Comparison of ENCODE assay signal across 10 cellular contexts in the genomic region with DNA sequence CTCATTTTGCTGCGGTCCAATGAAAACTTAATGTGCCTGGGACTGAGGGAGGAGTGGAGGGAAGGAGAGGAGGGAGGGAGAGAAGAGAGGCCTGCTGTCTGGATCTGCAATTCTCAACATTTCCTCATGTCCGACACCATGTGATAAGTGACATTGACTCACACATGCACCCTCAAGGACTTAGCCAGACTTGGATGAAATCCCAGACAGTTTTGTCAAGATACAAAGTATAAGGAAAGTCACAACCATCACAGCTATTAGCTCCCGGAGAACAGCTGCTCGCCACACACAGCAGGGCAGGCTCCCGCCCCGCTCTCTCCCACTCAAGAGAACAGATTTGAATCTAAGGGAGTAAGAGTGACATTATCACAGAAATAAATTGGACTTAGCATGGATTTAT. TPM values are rescaled to one million over a fixed set of nuclear protein-coding genes. Genes with fewer than 3 reads are reported as not detected.
DNase-seq lines count a peak whose midpoint lies in the region; ATAC-seq and TF ChIP-seq lines count a peak whose summit lies in the region.
"Had no signal": no experiment of that assay in that cellular context is flagged by ENCODE, and none has a peak within 500 bp of the region (broad histone marks: within the 10 kb centered on the region; RNA-seq: fewer than 3 reads in every experiment).

No MANE protein-coding gene starts in this region.

- H3K4me1 Mint-ChIP-seq in activated T-cell treated with anti-CD3 and anti-CD28 coated beads, Interleukin-2, amount 50 U/mL, for 24 hours (ENCODE audit: low read depth): peaks cover 15% of the 10 kb centered on the region

- in situ Hi-C loops in GM13976 (cut with MboI; ENCODE audit: low sequenced_read_pairs, unreplicated experiment): no loop called here

- no peak overlapping the region for H3K4me3 Mint-ChIP-seq in activated T-cell treated with anti-CD3 and anti-CD28 coated beads, Interleukin-2, amount 50 U/mL, for 24 hours

- no peak for TF ChIP-seq CTCF in GM13976 (IDR thresholded peaks at IDR 0.05; ENCODE audit: borderline replicate concordance, control extremely low read depth, extremely low read depth, insufficient read depth, missing control alignments)

- H3K27ac Mint-ChIP-seq in activated T-cell treated with anti-CD3 and anti-CD28 coated beads, Interleukin-2, amount 50 U/mL, for 24 hours: no peak overlapping the region

- peaks cover 4% of the 10 kb centered on the region for H3K36me3 Mint-ChIP-seq in activated T-cell treated with anti-CD3 and anti-CD28 coated beads, Interleukin-2, amount 50 U/mL, for 24 hours (ENCODE audit: low read depth)

- no peaks in the 10 kb centered on the region for H3K9me3 Mint-ChIP-seq in activated T-cell treated with anti-CD3 and anti-CD28 coated beads, Interleukin-2, amount 50 U/mL, for 24 hours

- H3K27me3 Mint-ChIP-seq in activated T-cell treated with anti-CD3 and anti-CD28 coated beads, Interleukin-2, amount 50 U/mL, for 24 hours: no peaks in the 10 kb centered on the region

- intact Hi-C loops in sciatic nerve (cut with DNase I): no loop called here

- DNase-seq in DMS 273 (lab: John Stamatoyannopoulos, UW; ENCODE audit: unreplicated experiment) (peak; percentile 72), RPMI7951 (ENCODE audit: low read depth) (peak; percentile 97), foreskin melanocyte (peak; percentile 97), sciatic nerve (ENCODE audit: low spot score) (no peak), NCI-H226 (no peak), GM13976 (ENCODE audit: low spot score) (no peak)
- DNase-seq in activated T-cell treated with anti-CD3 and anti-CD28 coated beads, Interleukin-2, amount 50 U/mL, for 24 hours: no peak
- DNase-seq: activated T-cell treated with anti-CD3 and anti-CD28 coated beads, Interleukin-2, amount 50 U/mL, for 48 hours; PC-9 had no signal

- ATAC-seq in sciatic nerve (peak; percentile 85), HG03139 (IDR thresholded peaks at IDR 0.05; ENCODE audit: unreplicated experiment) (no peak)

RNA-seq across cellular contexts. Expression of a gene that starts 5.5 kb away (rescaled TPM):
- total RNA-seq in RPMI7951 (2014; rRNA removed; shearing (Covaris generic)): 8.3 and 9.5 TPM in 2 replicates
- total RNA-seq in sciatic nerve: 11.1 TPM

RNA-seq across cellular contexts. Expression of a gene that starts 32.6 kb away (rescaled TPM):
- total RNA-seq in RPMI7951 (2014; rRNA removed; shearing (Covaris generic)): 47.8 and 69.2 TPM in 2 replicates
- 207 TPM for total RNA-seq in sciatic nerve

RNA-seq across cellular contexts. Expression of a gene that starts 55.4 kb away (rescaled TPM):
- total RNA-seq in RPMI7951 (2014; rRNA removed; shearing (Covaris generic)): 0.12 and 0.39 TPM in 2 replicates
- total RNA-seq in sciatic nerve: 6.9 TPM

Comparison
In these comparisons a context has a peak if more than half of its experiments do, and no peak if none do; other contexts are left out.
1. DNase-seq: peak in DMS 273 (single experiment), RPMI7951 (single experiment) and foreskin melanocyte (single experiment); none in sciatic nerve (single experiment), NCI-H226 (single experiment), GM13976 (single experiment) and activated T-cell treated with anti-CD3 and anti-CD28 coated beads, Interleukin-2, amount 50 U/mL, for 24 hours (single experiment).